In genomic region chr1:6414443-6414844, GRCh38 we compare ENCODE assay signal across 9 cellular contexts. TPM values are rescaled to one million over a fixed set of nuclear protein-coding genes. Genes with fewer than 3 reads are reported as not detected.
DNase-seq lines count a peak whose midpoint lies in the region; ATAC-seq and TF ChIP-seq lines count a peak whose summit lies in the region.
"Had no signal": no experiment of that assay in that cellular context is flagged by ENCODE, and none has a peak within 500 bp of the region (broad histone marks: within the 10 kb centered on the region; RNA-seq: fewer than 3 reads in every experiment).

No MANE protein-coding gene starts in this region.

- H3K4me1 ChIP-seq in mesendoderm (ENCODE audit: control insufficient read depth, low read depth, low read length): no peaks in the 10 kb centered on the region

- CTCF ChIA-PET in AG04450 (lab: Charles Lee): interaction anchor here (0.7 to 2.2 kb wide), 10 partner anchors 8 to 80 kb away, joined by 3 to 7 read pairs (median 3); no protein-coding TSS in a partner anchor
- CTCF ChIA-PET in RWPE1 (lab: Yijun Ruan, JAX): interaction anchor here (0.7 to 1.6 kb wide), 7 partner anchors 9 to 170 kb away, joined by 3 to 10 read pairs (median 5); partner anchors contain the start of gene PLEKHG5

- peaks cover 48% of the 10 kb centered on the region for H3K27me3 Mint-ChIP-seq in chondrocyte (ENCODE audit: low read depth)

- H3K27me3 ChIP-seq in AG04450 (ENCODE audit: control insufficient read depth, insufficient read depth, low read length) (peaks cover 36% of the 10 kb centered on the region), mesendoderm (ENCODE audit: insufficient read depth, low read length, poor library complexity) (peaks cover 20% of the 10 kb centered on the region)

- peak overlapping the region; percentile 6 for H3K56ac ChIP-seq in mesendoderm (ENCODE audit: low read length)

- no peak overlapping the region for H2AK5ac ChIP-seq in mesendoderm (ENCODE audit: low read length)

- H3K23ac ChIP-seq in mesendoderm (ENCODE audit: low read length): no peak overlapping the region

- no peaks in the 10 kb centered on the region for H3K9me3 ChIP-seq in AG04450 (ENCODE audit: control insufficient read depth, insufficient read depth, low read length)

- H3K18ac ChIP-seq in mesendoderm (ENCODE audit: low read length): no peak overlapping the region

- DNase-seq in AG04450 (ENCODE audit: low read depth, low spot score) (peak; percentile 13), RWPE1 (ENCODE audit: low spot score) (peak; percentile 89), chondrocyte (ENCODE audit: low spot score) (no peak), mesendoderm (peak; percentile 79), NCI-H1930 (lab: John Stamatoyannopoulos, UW) (no peak)
- DNase-seq: naive B cell had no signal

- H3K36me3 ChIP-seq in mesendoderm (ENCODE audit: control insufficient read depth, insufficient read depth, low read length): no peaks in the 10 kb centered on the region

- H3K79me1 ChIP-seq in mesendoderm (ENCODE audit: low read length): no peaks in the 10 kb centered on the region

- no peak overlapping the region for H3K4me2 ChIP-seq in mesendoderm (ENCODE audit: low read length)

- no peak overlapping the region for H2BK15ac ChIP-seq in mesendoderm (replicated peaks; ENCODE audit: low read depth)

- H3K4ac ChIP-seq in mesendoderm (ENCODE audit: low read depth, low read length): no peak overlapping the region

- ATAC-seq in HG03108 (IDR thresholded peaks at IDR 0.05; ENCODE audit: unreplicated experiment) (peak; percentile 80), HG02588 (IDR thresholded peaks at IDR 0.05; ENCODE audit: unreplicated experiment) (no peak)

- H3K36me3 Mint-ChIP-seq in chondrocyte (ENCODE audit: low read depth): no peaks in the 10 kb centered on the region
- H3K36me3 Mint-ChIP-seq: naive B cell had no signal

- H2BK120ac ChIP-seq in mesendoderm (ENCODE audit: low read depth, low read length): no peak overlapping the region

- POLR2A ChIA-PET in AG04450 (lab: Yijun Ruan, JAX): interaction anchor here (1.2 kb wide), 1 partner anchor 20 kb away, joined by 3 read pairs; no protein-coding TSS in a partner anchor
- POLR2A ChIA-PET in RWPE1 (lab: Yijun Ruan, JAX; ENCODE audit: low non-redundant PET): interaction anchor here (0.7 kb wide), 1 partner anchor 46 kb away, joined by 3 read pairs; no protein-coding TSS in a partner anchor

- H3K27ac Mint-ChIP-seq in chondrocyte (ENCODE audit: unreplicated experiment): no peak overlapping the region

- H3K4me1 Mint-ChIP-seq in chondrocyte (ENCODE audit: low read depth): peaks cover 15% of the 10 kb centered on the region

- no peak overlapping the region for H3K27ac ChIP-seq in AG04450 (ENCODE audit: low read depth, low read length)
- H3K27ac ChIP-seq in RWPE1: peak overlapping the region; percentile 97
- no peak overlapping the region for H3K27ac ChIP-seq in mesendoderm (ENCODE audit: low read depth, low read length)

- H3K9ac ChIP-seq in mesendoderm (ENCODE audit: low read length): no peak overlapping the region

- no peak overlapping the region for H4K8ac ChIP-seq in mesendoderm (ENCODE audit: low read depth, low read length)

- no peaks in the 10 kb centered on the region for H3K79me2 ChIP-seq in mesendoderm (ENCODE audit: control insufficient read depth, insufficient read depth, low read length)

- H3K4me3 Mint-ChIP-seq in chondrocyte (ENCODE audit: unreplicated experiment): peak overlapping the region; percentile 36

- no peak overlapping the region for H3K4me3 ChIP-seq in AG04450 (ENCODE audit: low read depth, low read length)
- H3K4me3 ChIP-seq in mesendoderm (ENCODE audit: low read length): no peak overlapping the region

- H2BK5ac ChIP-seq in mesendoderm (ENCODE audit: low read length): no peak overlapping the region

- WGBS in mesendoderm (ENCODE audit: extremely low coverage, insufficient coverage, low lambda C conversion rate): no CpG with 5 or more reads among the region's 15 CpGs

- TF ChIP-seq CTCF in AG04450 (IDR thresholded peaks at IDR 0.05; ENCODE audit: low read depth, low read length) (peak; percentile 68), GM12873 (IDR thresholded peaks at IDR 0.05; ENCODE audit: insufficient read depth, low read depth, low read length, missing control alignments) (peak; percentile 71), RWPE1 (conservative IDR thresholded peaks at IDR 0.05; ENCODE audit: low read depth) (peak; percentile 79), chondrocyte (IDR thresholded peaks at IDR 0.05) (peak; percentile 76)

- no peak overlapping the region for H4K5ac ChIP-seq in mesendoderm (ENCODE audit: low read length)

- no peaks in the 10 kb centered on the region for H3K9me3 Mint-ChIP-seq in chondrocyte (ENCODE audit: low read depth)

RNA-seq across cellular contexts. Expression of gene HES2, which starts 5.3 kb away (rescaled TPM):
- not detected in 2 replicates for polyA plus RNA-seq in AG04450 (2011; rRNA removed)
- polyA minus RNA-seq in AG04450 (2011; rRNA and poly(A)+ RNA removed): not detected in 2 replicates
- 0.15 to 0.36 TPM in 2 of 3 replicates, not detected in the other for total RNA-seq in chondrocyte
- 0.13 TPM for polyA plus RNA-seq in mesendoderm (2013, experiment 1 of 2)
- 0.14 TPM for polyA plus RNA-seq in mesendoderm (2013, experiment 2 of 2)

RNA-seq across cellular contexts. Expression of gene ESPN, which starts 10.1 kb away (rescaled TPM):
- polyA plus RNA-seq in AG04450 (2011; rRNA removed): not detected in 2 replicates
- not detected in 2 replicates for polyA minus RNA-seq in AG04450 (2011; rRNA and poly(A)+ RNA removed)
- 0.57 to 2.5 TPM (median 2.1 TPM) in 3 replicates for total RNA-seq in chondrocyte
- polyA plus RNA-seq in mesendoderm (2013, experiment 1 of 2): 5.0 TPM
- polyA plus RNA-seq in mesendoderm (2013, experiment 2 of 2): 4.9 TPM

RNA-seq across cellular contexts. Expression of gene ACOT7, which starts 20.9 kb away (rescaled TPM):
- polyA plus RNA-seq in AG04450 (2011; rRNA removed): 80.1 and 102 TPM in 2 replicates
- polyA minus RNA-seq in AG04450 (2011; rRNA and poly(A)+ RNA removed): 38.7 and 51.3 TPM in 2 replicates
- total RNA-seq in chondrocyte: 43.9 to 48.1 TPM (median 44.0 TPM) in 3 replicates
- polyA plus RNA-seq in mesendoderm (2013, experiment 1 of 2): 101 TPM
- polyA plus RNA-seq in mesendoderm (2013, experiment 2 of 2): 108 TPM

RNA-seq across cellular contexts. Expression of gene TNFRSF25, which starts 51.5 kb away (rescaled TPM):
- polyA plus RNA-seq in AG04450 (2011; rRNA removed): 2.7 and 3.3 TPM in 2 replicates
- polyA minus RNA-seq in AG04450 (2011; rRNA and poly(A)+ RNA removed): 1.5 and 2.4 TPM in 2 replicates
- 20.1 to 32.4 TPM (median 21.4 TPM) in 3 replicates for total RNA-seq in chondrocyte
- polyA plus RNA-seq in mesendoderm (2013, experiment 1 of 2): 4.0 TPM
- 3.9 TPM for polyA plus RNA-seq in mesendoderm (2013, experiment 2 of 2)

Comparison
In these comparisons a context has a peak if more than half of its experiments do, and no peak if none do; other contexts are left out.
1. DNase-seq: peak in AG04450 (single experiment), RWPE1 (single experiment) and mesendoderm (single experiment); none in chondrocyte (single experiment) and NCI-H1930 (0 of 2).
2. Peak in every context shown above with its lines, with median percentiles within 50 percentile points of each other: CTCF ChIP-seq.